14 cellular contexts compared by ENCODE assay signal in the genomic region with DNA sequence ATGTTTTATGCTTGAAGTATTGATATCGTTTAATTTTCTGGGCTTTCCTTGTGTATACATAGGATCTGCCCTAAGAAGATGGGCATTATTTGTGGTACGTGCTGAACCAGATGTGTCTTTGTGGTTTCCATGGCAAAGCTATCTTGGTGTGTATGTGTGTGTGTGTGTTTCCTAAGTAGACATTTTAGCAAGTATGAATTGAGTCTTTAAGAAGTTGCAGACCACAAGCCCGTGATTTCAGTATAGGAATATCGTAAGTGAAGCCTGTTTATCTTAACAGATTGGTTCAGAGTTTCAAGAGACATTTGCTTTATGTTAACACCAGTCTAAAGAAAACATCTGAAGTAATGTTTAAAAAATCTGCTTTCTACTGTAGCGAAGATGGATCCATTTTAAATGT.
DNase-seq lines count a peak whose midpoint lies in the region; ATAC-seq, FAIRE-seq and TF ChIP-seq lines count a peak whose summit lies in the region.
"Had no signal": no experiment of that assay in that cellular context is flagged by ENCODE, and none has a peak within 500 bp of the region (broad histone marks: within the 10 kb centered on the region; RNA-seq: fewer than 3 reads in every experiment).

No MANE protein-coding gene starts in this region.

- H3K27ac ChIP-seq in astrocyte (ENCODE audit: low read depth, low read length) (no peak overlapping the region), sigmoid colon (peak overlapping the region; percentile 72 to 89 (median 82))

- no peaks in the 10 kb centered on the region; the same call in 1 of the 2 replicates for H3K36me3 ChIP-seq in Caco-2 (ENCODE audit: control insufficient read depth, insufficient read depth, low read length)
- H3K36me3 ChIP-seq in astrocyte (ENCODE audit: insufficient read depth, low read length): no peaks in the 10 kb centered on the region
- H3K36me3 ChIP-seq in sigmoid colon: no peaks in the 10 kb centered on the region

- H2AFZ ChIP-seq in astrocyte (ENCODE audit: low read depth, low read length): no peak overlapping the region

- H3K4me1 Mint-ChIP-seq in Caco-2 (ENCODE audit: low read depth, unreplicated experiment) (no peaks in the 10 kb centered on the region), astrocyte (ENCODE audit: low read depth, unreplicated experiment) (peaks cover 14% of the 10 kb centered on the region)

- TF ChIP-seq CTCF in Caco-2 (IDR thresholded peaks at IDR 0.05; ENCODE audit: insufficient read depth in 1 of 2, low read depth in 1 of 2, low read length in 1 of 2, severe bottlenecking in 1 of 2, unreplicated experiment in 1 of 2) (no peak), astrocyte (IDR thresholded peaks at IDR 0.05; ENCODE audit: insufficient read depth, low read depth, low read length) (no peak), sigmoid colon (IDR thresholded peaks at IDR 0.05) (no peak)

- peak overlapping the region; percentile 6 for H3K27ac Mint-ChIP-seq in Caco-2 (ENCODE audit: unreplicated experiment)
- no peak overlapping the region for H3K27ac Mint-ChIP-seq in astrocyte (ENCODE audit: unreplicated experiment)

- H3K27me3 Mint-ChIP-seq in Caco-2 (ENCODE audit: insufficient read depth, unreplicated experiment): no peaks in the 10 kb centered on the region
- H3K27me3 Mint-ChIP-seq in astrocyte (ENCODE audit: low read depth, unreplicated experiment): no peaks in the 10 kb centered on the region

- H3K4me1 ChIP-seq in Caco-2: no peaks in the 10 kb centered on the region
- H3K4me1 ChIP-seq in astrocyte (ENCODE audit: insufficient read depth, low read length): peaks cover 21% of the 10 kb centered on the region
- H3K4me1 ChIP-seq in sigmoid colon: peaks cover 0 to 20% (median 19%) of the 10 kb centered on the region in 4 donors

- peak overlapping the region; percentile 33 for H3K9ac ChIP-seq in astrocyte (ENCODE audit: low read length)

- FAIRE-seq in astrocyte (lab: Jason Lieb, UNC): no peak
- FAIRE-seq: GM19239, RCC 7860 had no signal

- no peaks in the 10 kb centered on the region for H3K79me2 ChIP-seq in astrocyte (ENCODE audit: insufficient read depth, low read length)

- no peaks in the 10 kb centered on the region for H4K20me1 ChIP-seq in astrocyte (ENCODE audit: insufficient read depth, low read length)

- H3K4me3 ChIP-seq in Caco-2 (ENCODE audit: low read depth, low read length) (no peak overlapping the region), astrocyte (ENCODE audit: insufficient read depth, low read depth, low read length) (no peak overlapping the region), sigmoid colon (peak overlapping the region; percentile 13 to 36 (median 26))

- BruUV-seq in Caco-2 (replicated peaks; lab: Mats Ljungman, UMichigan): no TSS peak

- CTCF ChIA-PET in Caco-2 (lab: Charles Lee): no interaction called here

- H3K4me3 Mint-ChIP-seq in Caco-2 (ENCODE audit: unreplicated experiment): no peak overlapping the region
- H3K4me3 Mint-ChIP-seq in astrocyte (ENCODE audit: unreplicated experiment): no peak overlapping the region
- H3K4me3 Mint-ChIP-seq: immature natural killer cell had no signal

- H3K4me2 ChIP-seq in astrocyte (ENCODE audit: low read length): peak overlapping the region; percentile 48

- H3K9me3 ChIP-seq in Caco-2 (peaks cover 7% of the 10 kb centered on the region), astrocyte (ENCODE audit: insufficient read depth, low read depth, low read length) (no peaks in the 10 kb centered on the region), sigmoid colon (no peaks in the 10 kb centered on the region)

- POLR2A ChIA-PET in Caco-2 (lab: Charles Lee): no interaction called here

- ATAC-seq in GM18870 (IDR thresholded peaks at IDR 0.05; ENCODE audit: unreplicated experiment) (no peak), GM18520 (IDR thresholded peaks at IDR 0.05; ENCODE audit: unreplicated experiment) (no peak)

- 69 to 85% methylated on average over 5 of the region's 5 CpGs for whole genome bisulfite sequencing in sigmoid colon, 2 donors

- no peak for TF ChIP-seq POLR2A in sigmoid colon (IDR thresholded peaks at IDR 0.05)

- H3K36me3 Mint-ChIP-seq in Caco-2 (ENCODE audit: insufficient read depth, unreplicated experiment) (peaks cover 8% of the 10 kb centered on the region), astrocyte (ENCODE audit: low read depth, unreplicated experiment) (peaks cover 4% of the 10 kb centered on the region)

- TF ChIP-seq EP300 in sigmoid colon (IDR thresholded peaks at IDR 0.05): no peak

- intact Hi-C loops in Caco-2 (cut with micrococcal nuclease; ENCODE audit: unreplicated experiment): no loop called here
- intact Hi-C loops in sigmoid colon (cut with DNase I): loop anchor here (1.0 to 5.0 kb wide), 3 partner anchors 42 to 528 kb away; partner anchors contain the start of genes BABAM2, MRPL33 and RBKS

- DNase-seq in Caco-2: no peak
- DNase-seq in astrocyte (ENCODE audit: low read depth): peak; percentile 55
- DNase-seq in fibroblast of the conjunctiva (ENCODE audit: low read depth): peak; percentile 74
- no peak for DNase-seq in sigmoid colon
- DNase-seq in activated T-cell treated with anti-CD3 and anti-CD28 coated beads for 4 hours: no peak
- no peak for DNase-seq in NCI-H524 (lab: John Stamatoyannopoulos, UW)
- DNase-seq: activated effector memory CD4-positive, alpha-beta T cell treated with anti-CD3 and anti-CD28 coated beads, Interleukin-2, amount 50 U/mL, for 16 hours; immature natural killer cell; NCI-H748 treated with DMSO at 0.1 percent for 48 hours; SW 1271 had no signal

- H3K9me3 Mint-ChIP-seq in Caco-2 (ENCODE audit: unreplicated experiment) (peaks cover 9% of the 10 kb centered on the region), astrocyte (ENCODE audit: unreplicated experiment) (peaks cover 5% of the 10 kb centered on the region)

- H3K27me3 ChIP-seq in Caco-2 (replicated peaks; ENCODE audit: control insufficient read depth, insufficient read depth, low read length) (no peaks in the 10 kb centered on the region), astrocyte (ENCODE audit: insufficient read depth, low read length) (no peaks in the 10 kb centered on the region), sigmoid colon (no peaks in the 10 kb centered on the region)

Comparison
In these comparisons a context has a peak if more than half of its experiments do, and no peak if none do; other contexts are left out.
1. DNase-seq: peak in astrocyte (single experiment) and fibroblast of the conjunctiva (single experiment); none in Caco-2 (0 of 2), sigmoid colon (single experiment), activated T-cell treated with anti-CD3 and anti-CD28 coated beads for 4 hours (single experiment) and NCI-H524 (0 of 2).
2. H3K4me3 ChIP-seq: peak in sigmoid colon (4 of 4); none in Caco-2 (single experiment) and astrocyte (single experiment).